In genomic region chr15:73756947-73757513, GRCh38 we compare ENCODE assay signal across 32 cellular contexts. TPM values are rescaled to one million over a fixed set of nuclear protein-coding genes. Genes with fewer than 3 reads are reported as not detected.
"Had no signal": no experiment of that assay in that cellular context is flagged by ENCODE, and none has a peak within 500 bp of the region (broad histone marks: within the 10 kb centered on the region; RNA-seq: fewer than 3 reads in every experiment).

No MANE protein-coding gene starts in this region.

- H3K27ac ChIP-seq: ascending aorta, cardiac muscle cell, PC-9, RWPE1, VCaP had no signal

- H3K36me3 ChIP-seq: ascending aorta, cardiac muscle cell had no signal

- H3K4me3 ChIP-seq: ascending aorta, cardiac muscle cell, PC-9 had no signal

- ATAC-seq: activated CD8-positive, alpha-beta memory T cell treated with anti-CD3 and anti-CD28 coated beads, Interleukin-2, amount 10 ng/mL, durations not matched to agents 7 days and 5 days had no signal

- DNase-seq: activated CD4-positive, alpha-beta memory T cell treated with anti-CD3 and anti-CD28 coated beads, Interleukin-2, amount 10 ng/mL, durations not matched to agents 7 days and 5 days; activated CD4-positive, alpha-beta T cell treated with anti-CD3 and anti-CD28 coated beads for 1 hour; activated CD4-positive, alpha-beta T cell treated with anti-CD3 and anti-CD28 coated beads for 48 hours; activated CD4-positive, CD25-positive, alpha-beta regulatory T cell; activated CD8-positive, alpha-beta memory T cell treated with anti-CD3 and anti-CD28 coated beads for 24 hours; activated CD8-positive, alpha-beta memory T cell treated with anti-CD3 and anti-CD28 coated beads, Interleukin-2, amount 10 ng/mL, durations not matched to agents 7 days and 5 days; activated CD8-positive, alpha-beta memory T cell treated with anti-CD3 and anti-CD28 coated beads, Interleukin-2, amount 50 U/mL, for 48 hours; activated effector memory CD4-positive, alpha-beta T cell treated with Interleukin-2 at 50 U/mL for 16 hours; activated naive CD4-positive, alpha-beta T cell; activated naive CD8-positive, alpha-beta T cell treated with anti-CD3 and anti-CD28 coated beads, Interleukin-2, amount 10 ng/mL, durations not matched to agents 7 days and 5 days; activated T-cell treated with anti-CD3 and anti-CD28 coated beads, Interleukin-2, amount 50 U/mL, for 48 hours; MM.1S; MV-4-11; NCI-H1092; NCI-H1436 treated with DMSO at 0.1 percent for 48 hours; NCI-H1694 treated with DMSO at 0.1 percent for 48 hours; NCI-H2029; NCI-H510A; NCI-H526; NCI-H748 treated with DMSO at 0.1 percent for 48 hours; NK-92 treated with Interleukin-12 subunit alpha and Interleukin-12 subunit beta, amount 100 ng/mL, for 24 hours; PC-9; Right ventricle myocardium superior; SW 1271; T-helper 1 cell; T-helper 2 cell; T-helper 9 cell had no signal

- H3K27me3 ChIP-seq: ascending aorta had no signal

- H2AFZ ChIP-seq: PC-9 had no signal

- H3K9me3 ChIP-seq: ascending aorta had no signal

- FAIRE-seq: RCC 7860 had no signal

- H3K4me2 ChIP-seq: PC-9 had no signal

RNA-seq across cellular contexts. Expression of gene INSYN1, which starts 3.9 kb away (rescaled TPM):
- total RNA-seq: activated CD4-positive, alpha-beta memory T cell treated with anti-CD3 and anti-CD28 coated beads, Interleukin-2, amount 10 ng/mL, durations not matched to agents 7 days and 5 days; activated CD8-positive, alpha-beta memory T cell treated with anti-CD3 and anti-CD28 coated beads, Interleukin-2, amount 10 ng/mL, durations not matched to agents 7 days and 5 days; activated naive CD8-positive, alpha-beta T cell treated with anti-CD3 and anti-CD28 coated beads, Interleukin-2, amount 10 ng/mL, durations not matched to agents 7 days and 5 days; PC-9 had no signal
